Comparison of ENCODE assay signal across 23 cellular contexts in the genomic region with DNA sequence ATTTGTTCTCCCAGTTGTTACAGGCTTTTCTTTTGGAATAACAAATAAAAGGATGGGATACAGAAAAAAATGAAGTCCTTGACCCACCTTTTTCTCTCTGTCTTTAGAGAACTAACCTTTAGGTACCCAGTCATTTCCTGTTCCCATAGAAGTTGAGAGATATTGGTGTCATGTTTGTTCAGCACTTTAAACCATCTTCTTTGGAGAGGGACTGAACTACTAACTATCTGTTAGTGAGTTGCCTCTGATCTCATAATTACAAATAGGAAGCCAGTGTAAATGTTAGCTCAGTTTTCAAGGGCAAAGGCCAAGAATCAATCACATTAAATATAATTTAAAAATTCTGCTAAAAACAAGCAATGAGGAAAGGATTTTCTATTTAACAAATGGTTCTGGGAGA.
DNase-seq lines count a peak whose midpoint lies in the region; ATAC-seq and TF ChIP-seq lines count a peak whose summit lies in the region.
"Had no signal": no experiment of that assay in that cellular context is flagged by ENCODE, and none has a peak within 500 bp of the region (broad histone marks: within the 10 kb centered on the region; RNA-seq: fewer than 3 reads in every experiment).

No MANE protein-coding gene starts in this region.

- no peak for TF ChIP-seq CTCF in Calu3 (IDR thresholded peaks at IDR 0.05; ENCODE audit: unreplicated experiment)
- no peak for TF ChIP-seq CTCF in HCT116 (IDR thresholded peaks at IDR 0.05 in 2 of 3, conservative IDR thresholded peaks at IDR 0.05 in 1 of 3; ENCODE audit: borderline replicate concordance in 1 of 3, insufficient read depth in 1 of 3, low read depth in 2 of 3, low read length in 2 of 3)
- TF ChIP-seq CTCF in osteoblast (IDR thresholded peaks at IDR 0.05; ENCODE audit: extremely low read depth, low read depth, low read length): no peak
- no peak for TF ChIP-seq CTCF in type B pancreatic cell (conservative IDR thresholded peaks at IDR 0.05)
- TF ChIP-seq CTCF in GM13977 (IDR thresholded peaks at IDR 0.05; ENCODE audit: extremely low read depth, insufficient read depth, missing control alignments): no peak

- H3K79me2 ChIP-seq in HCT116 (ENCODE audit: insufficient read depth, low read length) (peaks cover 78% of the 10 kb centered on the region), osteoblast (ENCODE audit: insufficient read depth, low read length) (peaks cover 17% of the 10 kb centered on the region)

- TF ChIP-seq RAD21 in HCT116 (IDR thresholded peaks at IDR 0.05; ENCODE audit: low read depth): no peak

- no peaks in the 10 kb centered on the region for H3K9me2 ChIP-seq in HCT116 (ENCODE audit: insufficient read depth)
- H3K9me2 ChIP-seq: SK-N-SH had no signal

- no peak for TF ChIP-seq POLR2A in HCT116 (IDR thresholded peaks at IDR 0.05; ENCODE audit: borderline replicate concordance, extremely low read depth, insufficient read depth, insufficient read length)

- CTCF ChIA-PET in Calu3 (lab: Charles Lee): no interaction called here
- CTCF ChIA-PET in HCT116 (lab: Charles Lee): no interaction called here

- no peak for ATAC-seq in HCT116

- H3K27ac ChIP-seq in HCT116 (ENCODE audit: low read depth, low read length): peak overlapping the region; percentile 97
- peak overlapping the region; percentile 99 for H3K27ac ChIP-seq in epithelial cell of prostate
- H3K27ac ChIP-seq in osteoblast (ENCODE audit: low read depth, low read length): peak overlapping the region; percentile 40

- in situ Hi-C loops in GM13977 (cut with MboI; ENCODE audit: low pct_unique_long_range_greater_than_20kb, low sequenced_read_pairs, unreplicated experiment): no loop called here

- H3K4me1 Mint-ChIP-seq in Calu3 (ENCODE audit: low read depth, unreplicated experiment): peaks cover 67% of the 10 kb centered on the region
- peaks cover 4% of the 10 kb centered on the region for H3K4me1 Mint-ChIP-seq in type B pancreatic cell (ENCODE audit: unreplicated experiment)
- H3K4me1 Mint-ChIP-seq: CD4-positive, alpha-beta memory T cell had no signal

- H4K20me1 ChIP-seq in HCT116 (ENCODE audit: insufficient read depth) (no peaks in the 10 kb centered on the region), osteoblast (ENCODE audit: insufficient read depth, low read length) (no peaks in the 10 kb centered on the region)

- BruUV-seq in Calu3 (replicated peaks; lab: Mats Ljungman, UMichigan) (no TSS peak), HCT116 (replicated peaks; lab: Mats Ljungman, UMichigan) (no TSS peak)

- peaks cover 70 to 86% of the 10 kb centered on the region in 2 experiments for H3K4me1 ChIP-seq in HCT116 (ENCODE audit: control insufficient read depth in 1 of 2, insufficient read depth in 2 of 2, low read length in 2 of 2)
- H3K4me1 ChIP-seq in osteoblast (ENCODE audit: insufficient read depth, low read length): peaks cover 31% of the 10 kb centered on the region

- H3K9ac ChIP-seq in HCT116 (ENCODE audit: low read length): no peak overlapping the region
- H3K9ac ChIP-seq: SK-N-SH had no signal

- no peak overlapping the region for H2AFZ ChIP-seq in HCT116 (ENCODE audit: low read depth, low read length, poor library complexity, severe bottlenecking)
- no peak overlapping the region for H2AFZ ChIP-seq in osteoblast (ENCODE audit: low read length)

- H3K27me3 ChIP-seq in HCT116 (ENCODE audit: insufficient read depth, low read length) (no peaks in the 10 kb centered on the region), osteoblast (ENCODE audit: insufficient read depth, low read length) (no peaks in the 10 kb centered on the region)

- H3K9me3 ChIP-seq in HCT116 (ENCODE audit: control insufficient read depth in 1 of 2, insufficient read depth in 1 of 2, low read depth in 1 of 2, low read length in 2 of 2): no peaks in the 10 kb centered on the region
- no peaks in the 10 kb centered on the region for H3K9me3 ChIP-seq in osteoblast (ENCODE audit: low read depth, low read length)
- H3K9me3 ChIP-seq: SK-N-SH had no signal

- H3K36me3 ChIP-seq in HCT116 (ENCODE audit: control insufficient read depth in 1 of 2, insufficient read depth in 2 of 2, low read length in 2 of 2) (no peaks in the 10 kb centered on the region), osteoblast (ENCODE audit: insufficient read depth, low read length) (no peaks in the 10 kb centered on the region)

- RAD21 ChIA-PET in HCT116 (lab: Charles Lee; ENCODE audit: low non-redundant PET in 1 of 2, low total read pairs in 2 of 2, uncharacterized antibody in 2 of 2, unreplicated experiment in 2 of 2): no interaction called here

- intact Hi-C loops in Calu3 (cut with micrococcal nuclease; ENCODE audit: unreplicated experiment) (no loop called here), HCT116 (cut with micrococcal nuclease) (no loop called here)

- DNase-seq in Calu3 (no peak), HCT116 (ENCODE audit: low read depth, low spot score) (no peak), epithelial cell of prostate (ENCODE audit: low read depth, low spot score) (no peak), osteoblast (ENCODE audit: insufficient read length, low spot score, missing footprints) (no peak), type B pancreatic cell (ENCODE audit: extremely low spot score, unreplicated experiment) (no peak), GM13977 (ENCODE audit: low spot score) (no peak), kidney glomerular epithelial cell (lab: John Stamatoyannopoulos, UW) (no peak)
- DNase-seq: C1 segment of cervical spinal cord; CD4-positive, alpha-beta memory T cell; COR-L47; DMS79 treated with DMSO at 0.1 percent for 48 hours; Karpas-422; NCI-H1092; NCI-H1417 treated with DMSO at 0.1 percent for 48 hours; NCI-H1694 treated with DMSO at 0.1 percent for 48 hours; NCI-H2081 treated with DMSO at 0.1 percent for 48 hours; NCI-H2171; NCI-H226; NCI-H510A; NCI-H69; OCI-M1; SK-N-SH; SW 1271 had no signal

- POLR2A ChIA-PET in HCT116 (lab: Charles Lee): interaction anchor here (5.6 kb wide), 1 partner anchor 73 kb away, joined by 62 read pairs; the partner anchor contains the start of gene DCBLD2

- H3K27me3 Mint-ChIP-seq in Calu3 (ENCODE audit: unreplicated experiment) (no peaks in the 10 kb centered on the region), type B pancreatic cell (no peaks in the 10 kb centered on the region)

- no peaks in the 10 kb centered on the region for H3K9me3 Mint-ChIP-seq in Calu3 (ENCODE audit: low read depth, unreplicated experiment)
- H3K9me3 Mint-ChIP-seq in type B pancreatic cell: no peaks in the 10 kb centered on the region

- peak overlapping the region; percentile 39 for H3K27ac Mint-ChIP-seq in Calu3 (ENCODE audit: unreplicated experiment)
- no peak overlapping the region for H3K27ac Mint-ChIP-seq in type B pancreatic cell
- H3K27ac Mint-ChIP-seq: CD4-positive, alpha-beta memory T cell had no signal

- H3K4me2 ChIP-seq in HCT116 (ENCODE audit: low read length) (no peak overlapping the region), osteoblast (ENCODE audit: insufficient read depth, low read length) (no peak overlapping the region)
- H3K4me2 ChIP-seq: SK-N-SH had no signal

- H3K4me3 Mint-ChIP-seq in Calu3 (ENCODE audit: low read depth, unreplicated experiment) (no peak overlapping the region), type B pancreatic cell (no peak overlapping the region)
- H3K4me3 Mint-ChIP-seq: CD4-positive, alpha-beta memory T cell had no signal

- H3K4me3 ChIP-seq in HCT116 (replicated peaks in 1 of 2; ENCODE audit: low read depth in 1 of 2, low read length in 2 of 2) (no peak overlapping the region), osteoblast (ENCODE audit: insufficient read depth, low read length) (no peak overlapping the region)

- H3K36me3 Mint-ChIP-seq in Calu3 (ENCODE audit: insufficient read depth, unreplicated experiment) (peaks cover 26% of the 10 kb centered on the region), type B pancreatic cell (no peaks in the 10 kb centered on the region)
- H3K36me3 Mint-ChIP-seq: CD4-positive, alpha-beta memory T cell had no signal

TF ChIP-seq in HCT116, 20 proteins besides CTCF, POLR2A, EP300 and RAD21 (continues in another document):
- TF ChIP-seq CEBPB (IDR thresholded peaks at IDR 0.05; ENCODE audit: low read depth): no peak
- TF ChIP-seq EGR1 (IDR thresholded peaks at IDR 0.05; ENCODE audit: low read depth): no peak
- no peak for TF ChIP-seq SRF (IDR thresholded peaks at IDR 0.05; ENCODE audit: low read depth)
- TF ChIP-seq POLR2AphosphoS5 (IDR thresholded peaks at IDR 0.05; ENCODE audit: low read depth, low read length): no peak
- TF ChIP-seq ZNF274 (IDR thresholded peaks at IDR 0.05; ENCODE audit: low read depth, low read length): no peak
- TF ChIP-seq JUND (IDR thresholded peaks at IDR 0.05): no peak
- no peak for TF ChIP-seq CBX3 (IDR thresholded peaks at IDR 0.05; ENCODE audit: low read depth)
- TF ChIP-seq, protein P1, sequence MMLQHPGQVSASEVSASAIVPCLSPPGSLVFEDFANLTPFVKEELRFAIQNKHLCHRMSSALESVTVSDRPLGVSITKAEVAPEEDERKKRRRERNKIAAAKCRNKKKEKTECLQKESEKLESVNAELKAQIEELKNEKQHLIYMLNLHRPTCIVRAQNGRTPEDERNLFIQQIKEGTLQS (IDR thresholded peaks at IDR 0.05): no peak
- no peak for TF ChIP-seq ZBTB33 (IDR thresholded peaks at IDR 0.05; ENCODE audit: extremely low read depth, insufficient replicate concordance, low read length)
- TF ChIP-seq EZH2 (IDR thresholded peaks at IDR 0.05): no peak
- no peak for TF ChIP-seq EZH2phosphoT487 (IDR thresholded peaks at IDR 0.05; ENCODE audit: borderline replicate concordance)

Comparison
In these comparisons a context has a peak if more than half of its experiments do, and no peak if none do; other contexts are left out.
1. H3K27ac ChIP-seq: peak in every context shown above with its lines; median percentile 99 in epithelial cell of prostate; 97 in HCT116; 40 in osteoblast.